8 cellular contexts compared by ENCODE assay signal in genomic region chr1:160285506-160285905, GRCh38. TPM values are rescaled to one million over a fixed set of nuclear protein-coding genes. Genes with fewer than 3 reads are reported as not detected.
DNase-seq lines count a peak whose midpoint lies in the region; ATAC-seq, FAIRE-seq and TF ChIP-seq lines count a peak whose summit lies in the region.

No MANE protein-coding gene starts in this region.

- no peak for TF ChIP-seq EP300 in esophagus muscularis mucosa (IDR thresholded peaks at IDR 0.05)

- H3K4me3 ChIP-seq in GM06990 (replicated peaks; ENCODE audit: low read depth, low read length) (peak overlapping the region; percentile 29), SJCRH30 (peak overlapping the region; percentile 72), esophagus muscularis mucosa (peak overlapping the region; percentile 68 to 94 (median 76)), psoas muscle (peak overlapping the region; percentile 98)

- TF ChIP-seq POLR2A in esophagus muscularis mucosa (IDR thresholded peaks at IDR 0.05; ENCODE audit: low read depth), result no peak

- WGBS in esophagus muscularis mucosa, result 78% methylated on average over 23 of the region's 23 CpGs
- 82 to 85% (median 84%) methylated on average over 23 of the region's 23 CpGs for WGBS in psoas muscle, 3 donors

- H3K27ac ChIP-seq in SJCRH30 (no peak overlapping the region), esophagus muscularis mucosa (replicated peaks in 1 of 4) (peak overlapping the region in 1 of 4 donors; percentile 87), psoas muscle (peak overlapping the region; percentile 91)

- no peak for FAIRE-seq in RCC 7860 (lab: Jason Lieb, UNC)

- H3K4me1 ChIP-seq in SJCRH30 (peaks cover under 1% of the 10 kb centered on the region; the same call in 1 of the 2 replicates), esophagus muscularis mucosa (peaks cover 17 to 34% (median 24%) of the 10 kb centered on the region in 4 donors), psoas muscle (peaks cover 18% of the 10 kb centered on the region)

- TF ChIP-seq CTCF in GM06990 (IDR thresholded peaks at IDR 0.05; ENCODE audit: insufficient read depth, low read length, poor library complexity, severe bottlenecking) (no peak), esophagus muscularis mucosa (IDR thresholded peaks at IDR 0.05) (no peak), psoas muscle (IDR thresholded peaks at IDR 0.05) (no peak), GM13976 (IDR thresholded peaks at IDR 0.05; ENCODE audit: borderline replicate concordance, control extremely low read depth, extremely low read depth, insufficient read depth, missing control alignments) (no peak)

- H3K9me3 ChIP-seq in SJCRH30 (replicated peaks) (no peaks in the 10 kb centered on the region), esophagus muscularis mucosa (no peaks in the 10 kb centered on the region), psoas muscle (no peaks in the 10 kb centered on the region)

- DNase-seq in GM06990 (ENCODE audit: extremely low read depth, insufficient read length), result no peak
- no peak for DNase-seq in SJCRH30
- no peak for DNase-seq in esophagus muscularis mucosa (ENCODE audit: extremely low spot score)
- DNase-seq in psoas muscle, result no peak
- no peak for DNase-seq in RCC 7860 (ENCODE audit: low spot score)
- DNase-seq in GM13976 (ENCODE audit: low spot score), result no peak
- no peak for DNase-seq in NCI-H1436 treated with DMSO at 0.1 percent for 48 hours (lab: John Stamatoyannopoulos, UW)

- H3K36me3 ChIP-seq in GM06990 (ENCODE audit: control insufficient read depth, insufficient read depth, low read length), result peaks cover 15% of the 10 kb centered on the region
- H3K36me3 ChIP-seq in SJCRH30, result peaks cover 24% of the 10 kb centered on the region
- H3K36me3 ChIP-seq in esophagus muscularis mucosa, result peaks cover 35 to 52% (median 42%) of the 10 kb centered on the region in 4 donors
- peaks cover 13 to 50% of the 10 kb centered on the region in 2 donors for H3K36me3 ChIP-seq in psoas muscle (ENCODE audit: insufficient read depth in 1 of 2, low read depth in 1 of 2)

- peak in 1 of 4 donors; percentile 2 for ATAC-seq in psoas muscle
- no peak for ATAC-seq in HG03571 (IDR thresholded peaks at IDR 0.05; ENCODE audit: unreplicated experiment)

- in situ Hi-C loops in GM13976 (cut with MboI; ENCODE audit: low sequenced_read_pairs, unreplicated experiment), result no loop called here

- intact Hi-C loops in esophagus muscularis mucosa (cut with DNase I) (loop anchor here (5.0 kb wide), 1 partner anchor 33 kb away; no protein-coding TSS in a partner anchor), psoas muscle (cut with DNase I) (loop anchor here in 1 of 2 donors (2.0 kb wide), 1 partner anchor 23 kb away; the partner anchor contains the start of gene DCAF8)

- H3K27me3 ChIP-seq in GM06990 (replicated peaks; ENCODE audit: control insufficient read depth, insufficient read depth, low read length) (no peaks in the 10 kb centered on the region), SJCRH30 (no peaks in the 10 kb centered on the region), esophagus muscularis mucosa (no peaks in the 10 kb centered on the region), psoas muscle (ENCODE audit: insufficient read depth in 3 of 3, low read length in 2 of 3) (no peaks in the 10 kb centered on the region)

RNA-seq across cellular contexts. Expression of gene PEX19, which starts 0.6 kb away (rescaled TPM):
- total RNA-seq in SJCRH30 (2014; rRNA removed; shearing (Covaris generic)), result 35.2 and 37.2 TPM in 2 replicates
- total RNA-seq in esophagus muscularis mucosa (10 to 100 TPM; 43.6 to 54.2 (median 46.1) TPM), psoas muscle (10 to 100 TPM; 75.3 to 85.4 (median 78.2) TPM)
- 100 to 1,000 TPM in 1 of 3 donors, 10 to 100 TPM in 2; 30.2 to 117 (median 52.7) TPM for polyA plus RNA-seq in psoas muscle

RNA-seq across cellular contexts. Expression of gene DCAF8, which starts 23.2 kb away (rescaled TPM):
- total RNA-seq in SJCRH30 (2014; rRNA removed; shearing (Covaris generic)), result 40.7 and 53.6 TPM in 2 replicates
- total RNA-seq in esophagus muscularis mucosa (100 to 1,000 TPM; 111 to 191 (median 172) TPM), psoas muscle (100 to 1,000 TPM; 135 to 204 (median 188) TPM)
- polyA plus RNA-seq in psoas muscle, result 100 to 1,000 TPM in 2 of 3 donors, 10 to 100 TPM in 1; 45.4 to 187 (median 106) TPM

RNA-seq across cellular contexts. Expression of gene COPA, which starts 57.5 kb away (rescaled TPM):
- 107 TPM in 2 replicates for total RNA-seq in SJCRH30 (2014; rRNA removed; shearing (Covaris generic))
- total RNA-seq in esophagus muscularis mucosa, result 100 to 1,000 TPM; 108 to 125 (median 116) TPM
- total RNA-seq in psoas muscle, result 10 to 100 TPM; 72.3 to 96.3 (median 79.9) TPM
- 10 to 100 TPM; 53.8 to 87.2 (median 73.0) TPM for polyA plus RNA-seq in psoas muscle

RNA-seq across cellular contexts. Expression of gene NCSTN, which starts 57.7 kb away (rescaled TPM):
- total RNA-seq in SJCRH30 (2014; rRNA removed; shearing (Covaris generic)), result 49.3 and 56.9 TPM in 2 replicates
- total RNA-seq in esophagus muscularis mucosa (10 to 100 TPM; 45.6 to 59.7 (median 52.1) TPM), psoas muscle (10 to 100 TPM; 32.6 to 49.8 (median 42.6) TPM)
- 10 to 100 TPM; 23.5 to 33.6 (median 27.4) TPM for polyA plus RNA-seq in psoas muscle

Comparison
In these comparisons a context has a peak if more than half of its experiments do, and no peak if none do; other contexts are left out.
1. H3K4me3 ChIP-seq: peak in every context shown above with its lines; median percentile 98 in psoas muscle; 76 in esophagus muscularis mucosa; 72 in SJCRH30; 29 in GM06990.